ENCODE assay signal across 16 cellular contexts in the genomic region with DNA sequence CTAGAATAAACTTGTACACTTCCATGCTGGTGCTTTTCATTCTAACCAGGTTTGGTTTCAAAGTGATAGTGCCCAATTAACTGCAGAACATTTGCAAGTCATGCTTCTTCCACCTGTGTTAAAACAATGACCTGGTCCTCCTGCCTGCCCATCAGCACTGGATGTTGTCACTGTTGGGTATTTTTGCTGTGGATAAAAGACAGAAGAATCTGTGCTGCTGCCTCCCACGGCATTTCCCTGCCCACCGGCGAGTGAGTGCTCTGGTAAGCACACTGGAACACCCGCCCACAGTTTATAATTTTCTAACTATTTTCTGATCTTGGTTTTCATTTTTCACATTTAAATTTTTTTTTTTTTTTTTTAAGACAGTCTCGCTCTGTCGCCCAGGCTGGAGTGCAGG. TPM values are rescaled to one million over a fixed set of nuclear protein-coding genes. Genes with fewer than 3 reads are reported as not detected.
DNase-seq lines count a peak whose midpoint lies in the region; ATAC-seq and TF ChIP-seq lines count a peak whose summit lies in the region.
"Had no signal": no experiment of that assay in that cellular context is flagged by ENCODE, and none has a peak within 500 bp of the region (broad histone marks: within the 10 kb centered on the region; RNA-seq: fewer than 3 reads in every experiment).

No MANE protein-coding gene starts in this region.

- no peak overlapping the region for H3K27ac Mint-ChIP-seq in activated T-helper 1 cell treated with anti-CD3 and anti-CD28 coated beads, Interleukin-12 subunit alpha, Interleukin-12 subunit beta, Interleukin-2, Interleukin-4 antibody, amounts not matched to agents 30 ng/mL and 10 ng/mL and 1 ng/mL, durations not matched to agents 14 hours and 24 hours and 36 hours
- peak overlapping the region; percentile 98 for H3K27ac Mint-ChIP-seq in memory B cell

- DNase-seq in cardiac muscle cell (ENCODE audit: low read depth in 1 of 2, low spot score in 1 of 2) (no peak), Right ventricle myocardium inferior (ENCODE audit: missing footprints) (no peak), memory B cell (ENCODE audit: low spot score in 2 of 2) (no peak), upper lobe of right lung (peak; percentile 32), DMS53 (lab: John Stamatoyannopoulos, UW) (no peak), cerebellar nuclear complex (lab: John Stamatoyannopoulos, UW) (no peak)
- DNase-seq in activated T-helper 1 cell treated with anti-CD3 and anti-CD28 coated beads, Interleukin-12 subunit alpha, Interleukin-12 subunit beta, Interleukin-2, Interleukin-4 antibody, amounts not matched to agents 30 ng/mL and 10 ng/mL and 1 ng/mL, durations not matched to agents 14 hours and 24 hours and 36 hours (ENCODE audit: low spot score): no peak
- DNase-seq: KBM-7, NCI-H1417 had no signal

- peaks cover 30% of the 10 kb centered on the region for H3K4me1 Mint-ChIP-seq in activated T-helper 1 cell treated with anti-CD3 and anti-CD28 coated beads, Interleukin-12 subunit alpha, Interleukin-12 subunit beta, Interleukin-2, Interleukin-4 antibody, amounts not matched to agents 30 ng/mL and 10 ng/mL and 1 ng/mL, durations not matched to agents 14 hours and 24 hours and 36 hours (ENCODE audit: low read depth)
- H3K4me1 Mint-ChIP-seq in memory B cell: peaks cover 25% of the 10 kb centered on the region

- no peaks in the 10 kb centered on the region for H3K9me3 Mint-ChIP-seq in activated T-helper 1 cell treated with anti-CD3 and anti-CD28 coated beads, Interleukin-12 subunit alpha, Interleukin-12 subunit beta, Interleukin-2, Interleukin-4 antibody, amounts not matched to agents 30 ng/mL and 10 ng/mL and 1 ng/mL, durations not matched to agents 14 hours and 24 hours and 36 hours
- H3K9me3 Mint-ChIP-seq in memory B cell: no peaks in the 10 kb centered on the region
- H3K9me3 Mint-ChIP-seq: activated naive CD4-positive, alpha-beta T cell treated with anti-CD3 and anti-CD28 coated beads, Interleukin-2, amount 50 U/mL, for 72 hours had no signal

- H3K4me3 Mint-ChIP-seq in activated T-helper 1 cell treated with anti-CD3 and anti-CD28 coated beads, Interleukin-12 subunit alpha, Interleukin-12 subunit beta, Interleukin-2, Interleukin-4 antibody, amounts not matched to agents 30 ng/mL and 10 ng/mL and 1 ng/mL, durations not matched to agents 14 hours and 24 hours and 36 hours: peak overlapping the region; percentile 38
- peak overlapping the region; percentile 35 for H3K4me3 Mint-ChIP-seq in memory B cell

- H3K36me3 ChIP-seq in cardiac muscle cell (peaks cover 10% of the 10 kb centered on the region), upper lobe of right lung (no peaks in the 10 kb centered on the region)
- H3K36me3 ChIP-seq: thoracic aorta had no signal

- H3K27me3 ChIP-seq in cardiac muscle cell: no peaks in the 10 kb centered on the region
- H3K27me3 ChIP-seq in upper lobe of right lung: no peaks in the 10 kb centered on the region
- H3K27me3 ChIP-seq: hepatocyte had no signal

- H3K9me3 ChIP-seq in cardiac muscle cell (ENCODE audit: low read depth): no peaks in the 10 kb centered on the region
- no peaks in the 10 kb centered on the region for H3K9me3 ChIP-seq in upper lobe of right lung
- H3K9me3 ChIP-seq: thoracic aorta had no signal

- no peaks in the 10 kb centered on the region for H3K27me3 Mint-ChIP-seq in activated T-helper 1 cell treated with anti-CD3 and anti-CD28 coated beads, Interleukin-12 subunit alpha, Interleukin-12 subunit beta, Interleukin-2, Interleukin-4 antibody, amounts not matched to agents 30 ng/mL and 10 ng/mL and 1 ng/mL, durations not matched to agents 14 hours and 24 hours and 36 hours (ENCODE audit: insufficient read depth)
- H3K27me3 Mint-ChIP-seq in memory B cell: no peaks in the 10 kb centered on the region

- H3K27ac ChIP-seq in cardiac muscle cell: peak overlapping the region; percentile 90
- H3K27ac ChIP-seq in upper lobe of right lung: no peak overlapping the region
- H3K27ac ChIP-seq: hepatocyte, thoracic aorta had no signal

- H3K4me1 ChIP-seq in cardiac muscle cell (ENCODE audit: low read depth) (peaks cover 11% of the 10 kb centered on the region), upper lobe of right lung (peaks cover 18% of the 10 kb centered on the region)

- no peak for TF ChIP-seq CTCF in cardiac muscle cell (IDR thresholded peaks at IDR 0.05; ENCODE audit: low read depth, low read length)
- no peak for TF ChIP-seq CTCF in upper lobe of right lung (IDR thresholded peaks at IDR 0.05)

- ATAC-seq in Right ventricle myocardium inferior (no peak), memory B cell (ENCODE audit: low read depth) (no peak), upper lobe of right lung (no peak), HG03378 (IDR thresholded peaks at IDR 0.05; ENCODE audit: unreplicated experiment) (no peak)
- ATAC-seq: activated naive CD4-positive, alpha-beta T cell treated with anti-CD3 and anti-CD28 coated beads, Interleukin-2, amount 50 U/mL, for 72 hours; esophagus mucosa; Panc1 had no signal

- peaks cover 13% of the 10 kb centered on the region for H3K36me3 Mint-ChIP-seq in activated T-helper 1 cell treated with anti-CD3 and anti-CD28 coated beads, Interleukin-12 subunit alpha, Interleukin-12 subunit beta, Interleukin-2, Interleukin-4 antibody, amounts not matched to agents 30 ng/mL and 10 ng/mL and 1 ng/mL, durations not matched to agents 14 hours and 24 hours and 36 hours (ENCODE audit: low read depth)
- no peaks in the 10 kb centered on the region for H3K36me3 Mint-ChIP-seq in memory B cell

- no peak overlapping the region for H3K4me3 ChIP-seq in cardiac muscle cell
- no peak overlapping the region for H3K4me3 ChIP-seq in upper lobe of right lung
- H3K4me3 ChIP-seq: hepatocyte, skin epidermis, thoracic aorta had no signal

- intact Hi-C loops in Right ventricle myocardium inferior (cut with DNase I): loop anchor here (5.0 kb wide), 1 partner anchor 35 kb away; a partner anchor contains a TSS
- intact Hi-C loops in activated T-helper 1 cell treated with anti-CD3 and anti-CD28 coated beads, Interleukin-12 subunit alpha, Interleukin-12 subunit beta, Interleukin-2, Interleukin-4 antibody, amounts not matched to agents 30 ng/mL and 10 ng/mL and 1 ng/mL, durations not matched to agents 14 hours and 24 hours and 36 hours (cut with micrococcal nuclease): no loop called here
- intact Hi-C loops in upper lobe of right lung (cut with DNase I): no loop called here

RNA-seq across cellular contexts. Expression of a gene that starts 2.3 kb away (rescaled TPM):
- total RNA-seq in cardiac muscle cell: 16.3 and 34.5 TPM in 2 replicates
- polyA plus RNA-seq in cardiac muscle cell: 17.8 and 24.1 TPM in 2 replicates
- total RNA-seq in Right ventricle myocardium inferior: 19.8 TPM
- 52.7 and 57.5 TPM in 2 replicates for total RNA-seq in activated T-helper 1 cell treated with anti-CD3 and anti-CD28 coated beads, Interleukin-12 subunit alpha, Interleukin-12 subunit beta, Interleukin-2, Interleukin-4 antibody, amounts not matched to agents 30 ng/mL and 10 ng/mL and 1 ng/mL, durations not matched to agents 14 hours and 24 hours and 36 hours
- 31.0 TPM for total RNA-seq in upper lobe of right lung

RNA-seq across cellular contexts. Expression of a gene that starts 36.9 kb away (rescaled TPM):
- total RNA-seq in cardiac muscle cell: 207 and 410 TPM in 2 replicates
- 235 and 328 TPM in 2 replicates for polyA plus RNA-seq in cardiac muscle cell
- 76.7 TPM for total RNA-seq in Right ventricle myocardium inferior
- 73.8 and 77.9 TPM in 2 replicates for total RNA-seq in activated T-helper 1 cell treated with anti-CD3 and anti-CD28 coated beads, Interleukin-12 subunit alpha, Interleukin-12 subunit beta, Interleukin-2, Interleukin-4 antibody, amounts not matched to agents 30 ng/mL and 10 ng/mL and 1 ng/mL, durations not matched to agents 14 hours and 24 hours and 36 hours
- total RNA-seq in upper lobe of right lung: 95.5 TPM

RNA-seq across cellular contexts. Expression of a gene that starts 49.5 kb away (rescaled TPM):
- total RNA-seq in cardiac muscle cell (25.9 and 42.5 TPM in 2 replicates), Right ventricle myocardium inferior (56.5 TPM), upper lobe of right lung (101 TPM)
- 86.1 and 109 TPM in 2 replicates for polyA plus RNA-seq in cardiac muscle cell
- total RNA-seq in activated T-helper 1 cell treated with anti-CD3 and anti-CD28 coated beads, Interleukin-12 subunit alpha, Interleukin-12 subunit beta, Interleukin-2, Interleukin-4 antibody, amounts not matched to agents 30 ng/mL and 10 ng/mL and 1 ng/mL, durations not matched to agents 14 hours and 24 hours and 36 hours: 122 and 129 TPM in 2 replicates
